ENCODE assay signal across 15 cellular contexts in the genomic region with DNA sequence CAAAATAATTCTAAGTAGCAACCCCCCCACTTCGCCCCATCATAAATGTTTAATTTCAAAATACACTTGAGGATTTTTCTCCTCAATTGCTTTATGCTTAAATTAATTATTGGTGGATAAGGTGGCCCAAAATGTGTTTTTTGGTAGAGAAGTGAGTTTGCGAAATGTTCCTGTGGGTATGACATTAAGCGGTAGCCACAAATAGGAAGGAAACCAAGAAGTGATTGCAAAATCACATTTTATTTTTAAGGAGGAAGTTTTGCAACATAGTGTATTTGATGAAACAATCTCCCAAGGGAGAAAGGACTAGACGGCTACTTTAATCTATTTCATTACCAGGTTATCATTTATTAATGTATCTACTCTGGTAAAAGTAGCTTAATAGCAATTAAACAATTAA. TPM values are rescaled to one million over a fixed set of nuclear protein-coding genes. Genes with fewer than 3 reads are reported as not detected.
DNase-seq lines count a peak whose midpoint lies in the region; ATAC-seq and TF ChIP-seq lines count a peak whose summit lies in the region.
"Had no signal": no experiment of that assay in that cellular context is flagged by ENCODE, and none has a peak within 500 bp of the region (broad histone marks: within the 10 kb centered on the region; RNA-seq: fewer than 3 reads in every experiment).

No MANE protein-coding gene starts in this region.

- H3K9me3 Mint-ChIP-seq in stimulated activated effector memory CD8-positive, alpha-beta T cell treated with anti-CD3 and anti-CD28 coated beads, Interleukin-12 subunit alpha, Interleukin-12 subunit beta, amount 100 ng/mL, for 72 hours = no peaks in the 10 kb centered on the region
- H3K9me3 Mint-ChIP-seq: activated naive CD4-positive, alpha-beta T cell treated with anti-CD3 and anti-CD28 coated beads, Interleukin-2, amount 50 U/mL, for 24 hours; CD4-positive, alpha-beta T cell; stimulated activated memory B cell treated with anti-CD40 and anti-IgM and Interleukin-4, amounts not matched to agents 10 μg/mL and 1 μg/mL and 100 μg/mL, for 72 hours had no signal

- DNase-seq in AG10803 (ENCODE audit: low read depth) (peak; percentile 85), Kasumi-1 (lab: John Stamatoyannopoulos, UW) (peak; percentile 83 to 90), cardiac fibroblast (ENCODE audit: low read depth in 2 of 2) (peak; percentile 82 to 86), midbrain (lab: John Stamatoyannopoulos, UW) (peak; percentile 5), lower leg skin (ENCODE audit: low spot score in 2 of 2) (no peak), colonic mucosa (no peak), GM13977 (ENCODE audit: low spot score) (no peak)
- no peak for DNase-seq in stimulated activated effector memory CD8-positive, alpha-beta T cell treated with anti-CD3 and anti-CD28 coated beads, Interleukin-12 subunit alpha, Interleukin-12 subunit beta, amount 100 ng/mL, for 72 hours (ENCODE audit: low spot score in 2 of 2)
- DNase-seq: CD4-positive, alpha-beta T cell; pancreas; T1000 had no signal

- no peak overlapping the region for H3K27ac Mint-ChIP-seq in stimulated activated effector memory CD8-positive, alpha-beta T cell treated with anti-CD3 and anti-CD28 coated beads, Interleukin-12 subunit alpha, Interleukin-12 subunit beta, amount 100 ng/mL, for 72 hours
- H3K27ac Mint-ChIP-seq: activated naive CD4-positive, alpha-beta T cell treated with anti-CD3 and anti-CD28 coated beads, Interleukin-2, amount 50 U/mL, for 24 hours; CD4-positive, alpha-beta T cell; stimulated activated memory B cell treated with anti-CD40 and anti-IgM and Interleukin-4, amounts not matched to agents 10 μg/mL and 1 μg/mL and 100 μg/mL, for 72 hours had no signal

- peaks cover under 1% of the 10 kb centered on the region for H3K36me3 Mint-ChIP-seq in stimulated activated effector memory CD8-positive, alpha-beta T cell treated with anti-CD3 and anti-CD28 coated beads, Interleukin-12 subunit alpha, Interleukin-12 subunit beta, amount 100 ng/mL, for 72 hours
- H3K36me3 Mint-ChIP-seq: activated naive CD4-positive, alpha-beta T cell treated with anti-CD3 and anti-CD28 coated beads, Interleukin-2, amount 50 U/mL, for 24 hours had no signal

- H3K4me3 ChIP-seq in AG10803 (ENCODE audit: low read length) (no peak overlapping the region), cardiac fibroblast (replicated peaks in 1 of 2; ENCODE audit: low read depth in 2 of 2, low read length in 2 of 2) (no peak overlapping the region), lower leg skin (ENCODE audit: low read depth, poor library complexity, severe bottlenecking) (no peak overlapping the region), colonic mucosa (no peak overlapping the region)
- H3K4me3 ChIP-seq: lung, pancreas had no signal

- WGBS in lower leg skin, 2 donors = 56 to 63% methylated on average over 4 of the region's 4 CpGs

- TF ChIP-seq CTCF in AG10803 (conservative IDR thresholded peaks at IDR 0.05; ENCODE audit: low read length) (no peak), cardiac fibroblast (IDR thresholded peaks at IDR 0.05; ENCODE audit: low read depth, low read length) (no peak), lower leg skin (IDR thresholded peaks at IDR 0.05) (no peak), colonic mucosa (IDR thresholded peaks at IDR 0.05) (no peak), GM13977 (IDR thresholded peaks at IDR 0.05; ENCODE audit: extremely low read depth, insufficient read depth, missing control alignments) (no peak)

- no peaks in the 10 kb centered on the region for H3K9me3 ChIP-seq in colonic mucosa
- H3K9me3 ChIP-seq: pancreas had no signal

- intact Hi-C loops in lower leg skin (cut with DNase I; ENCODE audit: low total_unique reads) = no loop called here
- intact Hi-C loops in colonic mucosa (cut with DNase I) = no loop called here

- no peaks in the 10 kb centered on the region for H3K27me3 ChIP-seq in colonic mucosa
- H3K27me3 ChIP-seq: pancreas had no signal

- in situ Hi-C loops in GM13977 (cut with MboI; ENCODE audit: low pct_unique_long_range_greater_than_20kb, low sequenced_read_pairs, unreplicated experiment) = no loop called here

- H3K4me3 Mint-ChIP-seq in stimulated activated effector memory CD8-positive, alpha-beta T cell treated with anti-CD3 and anti-CD28 coated beads, Interleukin-12 subunit alpha, Interleukin-12 subunit beta, amount 100 ng/mL, for 72 hours = no peak overlapping the region
- H3K4me3 Mint-ChIP-seq: activated naive CD4-positive, alpha-beta T cell treated with anti-CD3 and anti-CD28 coated beads, Interleukin-2, amount 50 U/mL, for 24 hours; CD4-positive, alpha-beta T cell; stimulated activated memory B cell treated with anti-CD40 and anti-IgM and Interleukin-4, amounts not matched to agents 10 μg/mL and 1 μg/mL and 100 μg/mL, for 72 hours had no signal

- ATAC-seq in stimulated activated effector memory CD8-positive, alpha-beta T cell treated with anti-CD3 and anti-CD28 coated beads, Interleukin-12 subunit alpha, Interleukin-12 subunit beta, amount 100 ng/mL, for 72 hours = no peak
- ATAC-seq: Panc1; stimulated activated memory B cell treated with anti-CD40 and anti-IgM and Interleukin-4, amounts not matched to agents 10 μg/mL and 1 μg/mL and 100 μg/mL, for 72 hours had no signal

- H3K36me3 ChIP-seq in colonic mucosa = no peaks in the 10 kb centered on the region
- H3K36me3 ChIP-seq: pancreas had no signal

- H3K9ac ChIP-seq in colonic mucosa (ENCODE audit: low read depth in 2 of 2, low read length in 2 of 2) = no peak overlapping the region

- no peaks in the 10 kb centered on the region for H3K4me1 Mint-ChIP-seq in stimulated activated effector memory CD8-positive, alpha-beta T cell treated with anti-CD3 and anti-CD28 coated beads, Interleukin-12 subunit alpha, Interleukin-12 subunit beta, amount 100 ng/mL, for 72 hours
- H3K4me1 Mint-ChIP-seq: activated naive CD4-positive, alpha-beta T cell treated with anti-CD3 and anti-CD28 coated beads, Interleukin-2, amount 50 U/mL, for 24 hours had no signal

- TF ChIP-seq POLR2A in lower leg skin (IDR thresholded peaks at IDR 0.05) = no peak

- H3K27ac ChIP-seq in colonic mucosa = no peak overlapping the region
- H3K27ac ChIP-seq: pancreas had no signal

- no peaks in the 10 kb centered on the region for H3K4me1 ChIP-seq in colonic mucosa
- H3K4me1 ChIP-seq: pancreas had no signal

RNA-seq across cellular contexts. Expression of gene SLC25A3, which starts 25.5 kb away (rescaled TPM):
- total RNA-seq in lower leg skin = 100 to 1,000 TPM; 371 to 467 (median 424) TPM
- 100 to 1,000 TPM; 680 to 698 TPM for total RNA-seq in colonic mucosa

RNA-seq across cellular contexts. Expression of gene IKBIP, which starts 25.6 kb away (rescaled TPM):
- total RNA-seq in lower leg skin (1 to 10 TPM in 3 of 4 donors, under 1 TPM in 1; 0.42 to 5.3 (median 3.2) TPM), colonic mucosa (1 to 10 TPM; 5.0 to 6.8 TPM)

RNA-seq across cellular contexts. Expression of gene APAF1, which starts 26.1 kb away (rescaled TPM):
- total RNA-seq in lower leg skin (1 to 10 TPM; 5.7 to 8.5 (median 6.5) TPM), colonic mucosa (10 to 100 TPM; 36.8 to 52.6 TPM)

Comparison
In these comparisons a context has a peak if more than half of its experiments do, and no peak if none do; other contexts are left out.
1. DNase-seq: peak in AG10803 (single experiment), Kasumi-1 (2 of 2), cardiac fibroblast (2 of 2) and midbrain (single experiment); none in lower leg skin (0 of 2), stimulated activated effector memory CD8-positive, alpha-beta T cell treated with anti-CD3 and anti-CD28 coated beads, Interleukin-12 subunit alpha, Interleukin-12 subunit beta, amount 100 ng/mL, for 72 hours (0 of 2), colonic mucosa (single experiment) and GM13977 (single experiment).